Comparison of ENCODE assay signal across 8 cellular contexts in the genomic region with DNA sequence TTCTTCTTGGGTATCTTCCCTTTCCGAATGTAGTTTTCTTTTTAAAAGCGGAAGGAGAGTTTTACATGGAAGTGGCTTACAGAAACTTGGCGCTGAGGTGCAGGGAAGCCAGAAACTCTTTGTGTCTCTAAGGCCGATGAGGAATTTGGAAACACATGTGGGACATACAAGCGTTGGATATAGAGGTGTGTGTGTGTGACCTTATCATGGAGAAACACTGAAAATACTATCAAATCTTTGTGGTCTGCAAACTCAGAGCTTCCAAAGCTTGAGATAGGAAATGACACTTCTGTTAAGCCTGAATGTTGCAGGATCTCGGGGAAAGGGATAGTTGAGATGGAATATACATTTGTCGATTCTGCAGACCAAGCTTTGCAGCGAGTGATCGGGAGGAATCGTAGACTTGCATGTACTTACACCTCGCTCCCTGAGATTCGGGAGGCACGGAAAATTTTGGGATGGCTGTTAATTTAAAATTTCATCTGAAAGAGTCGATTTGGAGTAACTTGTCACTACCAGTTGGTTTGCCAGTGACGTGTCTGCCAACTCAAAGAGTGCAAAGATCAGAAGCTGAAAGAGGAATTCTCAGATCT. TPM values are rescaled to one million over a fixed set of nuclear protein-coding genes. Genes with fewer than 3 reads are reported as not detected.
DNase-seq lines count a peak whose midpoint lies in the region; ATAC-seq and TF ChIP-seq lines count a peak whose summit lies in the region.

No MANE protein-coding gene starts in this region.

- peak overlapping the region; percentile 77 for H3K27ac Mint-ChIP-seq in Caco-2 (ENCODE audit: unreplicated experiment)
- peak overlapping the region; percentile 79 for H3K27ac Mint-ChIP-seq in HFFc6
- H3K27ac Mint-ChIP-seq in natural killer cell: peak overlapping the region; percentile 90 to 94

- TF ChIP-seq CTCF in Caco-2 (IDR thresholded peaks at IDR 0.05; ENCODE audit: insufficient read depth in 1 of 2, low read depth in 1 of 2, low read length in 1 of 2, severe bottlenecking in 1 of 2, unreplicated experiment in 1 of 2) (no peak), HFFc6 (IDR thresholded peaks at IDR 0.05) (no peak), epithelial cell of esophagus (IDR thresholded peaks at IDR 0.05; ENCODE audit: insufficient read depth, low read depth, low read length, missing control alignments) (no peak), natural killer cell (IDR thresholded peaks at IDR 0.05) (no peak)

- no peaks in the 10 kb centered on the region for H3K27me3 Mint-ChIP-seq in Caco-2 (ENCODE audit: insufficient read depth, unreplicated experiment)
- H3K27me3 Mint-ChIP-seq in HFFc6 (ENCODE audit: insufficient read depth): no peaks in the 10 kb centered on the region; the same call in 1 of the 2 replicates
- H3K27me3 Mint-ChIP-seq in natural killer cell (ENCODE audit: low read depth in 2 of 2): no peaks in the 10 kb centered on the region

- peaks cover 15% of the 10 kb centered on the region for H3K36me3 Mint-ChIP-seq in Caco-2 (ENCODE audit: insufficient read depth, unreplicated experiment)
- no peaks in the 10 kb centered on the region for H3K36me3 Mint-ChIP-seq in HFFc6 (ENCODE audit: low read depth)
- H3K36me3 Mint-ChIP-seq in natural killer cell: no peaks in the 10 kb centered on the region

- H3K4me1 Mint-ChIP-seq in Caco-2 (ENCODE audit: low read depth, unreplicated experiment) (peaks cover 10% of the 10 kb centered on the region), HFFc6 (ENCODE audit: low read depth) (peaks cover 45% of the 10 kb centered on the region), natural killer cell (peaks cover 19 to 27% of the 10 kb centered on the region in 2 donors)

- BruUV-seq in Caco-2 (replicated peaks; lab: Mats Ljungman, UMichigan): TSS peak; percentile 27

- no peaks in the 10 kb centered on the region for H3K27me3 ChIP-seq in Caco-2 (replicated peaks; ENCODE audit: control insufficient read depth, insufficient read depth, low read length)

- no peaks in the 10 kb centered on the region for H3K9me3 ChIP-seq in Caco-2

- peak overlapping the region; percentile 91 for H3K4me3 Mint-ChIP-seq in Caco-2 (ENCODE audit: unreplicated experiment)
- H3K4me3 Mint-ChIP-seq in HFFc6: peak overlapping the region; percentile 95
- peak overlapping the region; percentile 99 for H3K4me3 Mint-ChIP-seq in natural killer cell

- H3K4me1 ChIP-seq in Caco-2: peaks cover 20% of the 10 kb centered on the region

- POLR2A ChIA-PET in Caco-2 (lab: Charles Lee): no interaction called here

- H3K4me3 ChIP-seq in Caco-2 (ENCODE audit: low read depth, low read length) (peak overlapping the region; percentile 99), epithelial cell of esophagus (ENCODE audit: low read length) (peak overlapping the region; percentile 91)

- no peaks in the 10 kb centered on the region for H3K36me3 ChIP-seq in Caco-2 (ENCODE audit: control insufficient read depth, insufficient read depth, low read length)

- DNase-seq in Caco-2: no peak
- DNase-seq in HFFc6: peak; percentile 19
- DNase-seq in SKM-1 treated with dmso at 0.1 percent for 144 hours (lab: John Stamatoyannopoulos, UW; ENCODE audit: unreplicated experiment): peak; percentile 22
- DNase-seq in epithelial cell of esophagus (ENCODE audit: low read depth): peak; percentile 35
- no peak for DNase-seq in natural killer cell
- no peak for DNase-seq in activated CD4-positive, CD25-positive, alpha-beta regulatory T cell (lab: John Stamatoyannopoulos, UW)

- no peak for ATAC-seq in natural killer cell
- no peak for ATAC-seq in GM18907 (IDR thresholded peaks at IDR 0.05; ENCODE audit: unreplicated experiment)
- ATAC-seq in GM21717 (IDR thresholded peaks at IDR 0.05; ENCODE audit: unreplicated experiment): no peak

- no peaks in the 10 kb centered on the region for H3K9me3 Mint-ChIP-seq in Caco-2 (ENCODE audit: unreplicated experiment)
- H3K9me3 Mint-ChIP-seq in HFFc6: no peaks in the 10 kb centered on the region
- no peaks in the 10 kb centered on the region for H3K9me3 Mint-ChIP-seq in natural killer cell

- intact Hi-C loops in Caco-2 (cut with micrococcal nuclease; ENCODE audit: unreplicated experiment) (loop anchor here (2.0 to 10.0 kb wide), 3 partner anchors 31 to 265 kb away; a partner anchor contains a TSS), natural killer cell (cut with micrococcal nuclease) (loop anchor here (2.0 to 5.0 kb wide), 5 partner anchors 98 to 989 kb away; a partner anchor contains a TSS)

- CTCF ChIA-PET in Caco-2 (lab: Charles Lee): no interaction called here

RNA-seq across cellular contexts. Expression of a gene that starts 1.0 kb away (rescaled TPM):
- total RNA-seq in Caco-2 (2022) (87.9 and 88.1 TPM in 2 replicates), natural killer cell (10 to 100 TPM; 31.2 to 42.0 (median 37.8) TPM)
- total RNA-seq in HFFc6 (2021; fragmentation: NEBNext Ultra II Directional; extraction: Animal tissue kit (Norgen Biotek cat#: 25700)): 10 to 100 TPM; 14.3 to 30.1 (median 25.5) TPM

Comparison
In these comparisons a context has a peak if more than half of its experiments do, and no peak if none do; other contexts are left out.
1. DNase-seq: peak in HFFc6 (single experiment), SKM-1 treated with dmso at 0.1 percent for 144 hours (single experiment) and epithelial cell of esophagus (single experiment); none in Caco-2 (0 of 2), natural killer cell (single experiment) and activated CD4-positive, CD25-positive, alpha-beta regulatory T cell (0 of 4).
2. Peak in every context shown above with its lines, with median percentiles within 50 percentile points of each other: H3K27ac Mint-ChIP-seq and H3K4me3 Mint-ChIP-seq.